Comparison of ENCODE assay signal across 9 cellular contexts in genomic region chr19:46862504-46862835, GRCh38. TPM values are rescaled to one million over a fixed set of nuclear protein-coding genes. Genes with fewer than 3 reads are reported as not detected.
DNase-seq lines count a peak whose midpoint lies in the region; ATAC-seq, FAIRE-seq and TF ChIP-seq lines count a peak whose summit lies in the region.
"Had no signal": no experiment of that assay in that cellular context is flagged by ENCODE, and none has a peak within 500 bp of the region (broad histone marks: within the 10 kb centered on the region; RNA-seq: fewer than 3 reads in every experiment).

No MANE protein-coding gene starts in this region.

- H3K4me3 ChIP-seq in BJ (ENCODE audit: low read depth, low read length) (peak overlapping the region; percentile 86), MG63 (peak overlapping the region; percentile 82), endothelial cell of umbilical vein (replicated peaks in 1 of 3; ENCODE audit: insufficient read depth in 1 of 3, low read depth in 1 of 3, low read length in 3 of 3) (peak overlapping the region in 2 of 3 experiments; percentile 78 to 81), neuronal stem cell (ENCODE audit: low read length in 2 of 2) (peak overlapping the region; percentile 82 to 95)

- no peak overlapping the region for H3K4ac ChIP-seq in neuronal stem cell (ENCODE audit: low read length)

- POLR2A ChIA-PET in BJ (lab: Charles Lee) (no interaction called here), endothelial cell of umbilical vein (lab: Charles Lee) (interaction anchor here (0.7 kb wide), 1 partner anchor 115 kb away, joined by 3 read pairs; no protein-coding TSS in a partner anchor)

- intact Hi-C loops in endothelial cell of umbilical vein (cut with micrococcal nuclease), result loop anchor here (2.0 to 5.0 kb wide), 3 partner anchors 42 to 270 kb away; partner anchors contain the start of genes SAE1 and ZC3H4

- no peak overlapping the region for H3K18ac ChIP-seq in neuronal stem cell (ENCODE audit: low read length)

- H2AFZ ChIP-seq in endothelial cell of umbilical vein (ENCODE audit: low read depth, low read length) (no peak overlapping the region), neuronal stem cell (ENCODE audit: low read length) (no peak overlapping the region)

- TF ChIP-seq POLR2A in endothelial cell of umbilical vein (IDR thresholded peaks at IDR 0.05; ENCODE audit: low read depth, low read length), result no peak

- H2BK12ac ChIP-seq in neuronal stem cell (ENCODE audit: low read length), result no peak overlapping the region

- H2AK5ac ChIP-seq in neuronal stem cell (ENCODE audit: low read depth, low read length), result no peak overlapping the region

- peaks cover 61% of the 10 kb centered on the region for H3K79me2 ChIP-seq in endothelial cell of umbilical vein (ENCODE audit: control insufficient read depth, insufficient read depth, low read length)

- H3K36me3 ChIP-seq in BJ (ENCODE audit: control insufficient read depth, insufficient read depth, low read length), result no peaks in the 10 kb centered on the region; the same call in 1 of the 2 replicates
- peaks cover 15% of the 10 kb centered on the region for H3K36me3 ChIP-seq in MG63
- H3K36me3 ChIP-seq in endothelial cell of umbilical vein (ENCODE audit: control insufficient read depth in 2 of 2, extremely low read depth in 1 of 2, insufficient read depth in 2 of 2, low read length in 2 of 2), result no peaks in the 10 kb centered on the region
- H3K36me3 ChIP-seq in neuronal stem cell (replicated peaks in 1 of 2; ENCODE audit: control insufficient read depth in 2 of 2, insufficient read depth in 2 of 2, low read length in 2 of 2), result peaks cover 0 to 10% of the 10 kb centered on the region in 2 donors

- H3K27me3 ChIP-seq in BJ (ENCODE audit: control insufficient read depth, insufficient read depth, low read length), result no peaks in the 10 kb centered on the region
- H3K27me3 ChIP-seq in MG63, result no peaks in the 10 kb centered on the region
- H3K27me3 ChIP-seq in endothelial cell of umbilical vein (ENCODE audit: control insufficient read depth in 2 of 2, insufficient read depth in 2 of 2, low read length in 2 of 2), result no peaks in the 10 kb centered on the region
- no peaks in the 10 kb centered on the region for H3K27me3 ChIP-seq in neuronal stem cell (ENCODE audit: control insufficient read depth in 3 of 3, insufficient read depth in 3 of 3, low read depth in 1 of 3, low read length in 3 of 3)

- H3K9me3 ChIP-seq in MG63 (no peaks in the 10 kb centered on the region), endothelial cell of umbilical vein (replicated peaks; ENCODE audit: control insufficient read depth, insufficient read depth, low read length) (no peaks in the 10 kb centered on the region), neuronal stem cell (replicated peaks in 1 of 2; ENCODE audit: control insufficient read depth in 2 of 2, insufficient read depth in 1 of 2, low read depth in 1 of 2, low read length in 2 of 2) (no peaks in the 10 kb centered on the region)

- H3K23ac ChIP-seq in neuronal stem cell (ENCODE audit: low read depth, low read length, poor library complexity), result no peak overlapping the region

- no peak for FAIRE-seq in endothelial cell of umbilical vein (lab: Jason Lieb, UNC)

- H3K9ac ChIP-seq in endothelial cell of umbilical vein (replicated peaks; ENCODE audit: extremely low read depth, insufficient read depth, low read length), result peak overlapping the region; percentile 0
- peak overlapping the region; percentile 83 for H3K9ac ChIP-seq in neuronal stem cell (ENCODE audit: low read depth, low read length, poor library complexity)

- H3K4me1 ChIP-seq in endothelial cell of umbilical vein (ENCODE audit: control insufficient read depth, extremely low read depth, insufficient read depth, low read length) (peaks cover 41% of the 10 kb centered on the region), neuronal stem cell (ENCODE audit: control insufficient read depth in 2 of 2, insufficient read depth in 1 of 2, low read depth in 1 of 2, low read length in 2 of 2) (peaks cover 18 to 32% of the 10 kb centered on the region in 2 donors)

- H3K9me1 ChIP-seq in endothelial cell of umbilical vein (replicated peaks; ENCODE audit: control insufficient read depth, extremely low read depth, insufficient read depth, low read length), result no peaks in the 10 kb centered on the region

- H2BK15ac ChIP-seq in neuronal stem cell (ENCODE audit: low read length), result no peak overlapping the region

- TF ChIP-seq CTCF in BJ (IDR thresholded peaks at IDR 0.05; ENCODE audit: insufficient read depth, low read depth, low read length) (no peak), endothelial cell of umbilical vein (IDR thresholded peaks at IDR 0.05; ENCODE audit: extremely low read depth in 1 of 2, insufficient read depth in 1 of 2, low read depth in 1 of 2, low read length in 2 of 2) (no peak)

- H3K14ac ChIP-seq in neuronal stem cell (ENCODE audit: low read length), result no peak overlapping the region

- no peak overlapping the region for H2BK120ac ChIP-seq in neuronal stem cell (ENCODE audit: low read depth, low read length)

- H3K79me1 ChIP-seq in neuronal stem cell (ENCODE audit: low read depth, low read length), result peaks cover 7% of the 10 kb centered on the region

- H4K8ac ChIP-seq in neuronal stem cell (ENCODE audit: low read depth, low read length), result no peak overlapping the region

- DNase-seq in BJ (ENCODE audit: low read depth) (no peak), MG63 (no peak), endothelial cell of umbilical vein (ENCODE audit: low read depth, low spot score) (peak; percentile 35), neuronal stem cell (ENCODE audit: low spot score) (no peak), Ammon's horn (ENCODE audit: low spot score) (no peak)
- DNase-seq in stimulated activated CD4-positive, alpha-beta T cell treated with anti-CD3 and anti-CD28 coated beads, Interleukin-2, amount 100 ng/mL, for 48 hours, result no peak
- DNase-seq: NCI-H345 had no signal

- H2BK5ac ChIP-seq in neuronal stem cell (ENCODE audit: low read length), result no peak overlapping the region

- no peak overlapping the region for H3K27ac ChIP-seq in endothelial cell of umbilical vein (ENCODE audit: insufficient read depth, low read depth, low read length)
- no peak overlapping the region for H3K27ac ChIP-seq in neuronal stem cell (replicated peaks; ENCODE audit: low read length)

- BruUV-seq in endothelial cell of umbilical vein (replicated peaks; lab: Mats Ljungman, UMichigan), result no TSS peak

- H4K91ac ChIP-seq in neuronal stem cell (ENCODE audit: low read depth, low read length, poor library complexity), result no peak overlapping the region

- ATAC-seq in GM21723 (IDR thresholded peaks at IDR 0.05; ENCODE audit: unreplicated experiment) (no peak), HG02610 (IDR thresholded peaks at IDR 0.05; ENCODE audit: unreplicated experiment) (no peak)

- no CpG with 5 or more reads among the region's 9 CpGs for WGBS in neuronal stem cell (ENCODE audit: extremely low coverage in 2 of 2, insufficient read length in 2 of 2, insufficient replicate concordance in 1 of 2), 2 donors

- dilution Hi-C loops in endothelial cell of umbilical vein (cut with MboI; ENCODE audit: extremely low pct_ligation_motif_present, low sequenced_read_pairs), result no loop called here

- H3K4me2 ChIP-seq in endothelial cell of umbilical vein (ENCODE audit: insufficient read depth, low read length) (peak overlapping the region; percentile 64), neuronal stem cell (ENCODE audit: insufficient read depth, low read length, poor library complexity, severe bottlenecking) (peak overlapping the region; percentile 77)

- CTCF ChIA-PET in BJ (lab: Yijun Ruan, JAX) (interaction anchor here (0.9 to 8.9 kb wide), 5 partner anchors 8 to 173 kb away, joined by 3 to 108 read pairs (median 3); no protein-coding TSS in a partner anchor), endothelial cell of umbilical vein (lab: Charles Lee) (interaction anchor here (1.0 to 3.8 kb wide), 4 partner anchors 11 to 129 kb away, joined by 3 to 33 read pairs (median 20); no protein-coding TSS in a partner anchor)

- no peaks in the 10 kb centered on the region for H4K20me1 ChIP-seq in endothelial cell of umbilical vein (replicated peaks; ENCODE audit: control insufficient read depth, extremely low read depth, insufficient read depth, low read length)

TF ChIP-seq in endothelial cell of umbilical vein, 7 proteins besides CTCF, POLR2A, EP300 and RAD21 (continues in another document):
- no peak for TF ChIP-seq JUN (IDR thresholded peaks at IDR 0.05; ENCODE audit: borderline replicate concordance, insufficient read depth, insufficient read length, low read depth)
- TF ChIP-seq GATA2 (IDR thresholded peaks at IDR 0.05; ENCODE audit: insufficient read depth, insufficient read length, low read depth, low read length), result no peak

RNA-seq across cellular contexts. Expression of gene ARHGAP35, which starts 1.7 kb away (rescaled TPM):
- polyA plus RNA-seq in BJ (2011; rRNA removed), result 30.1 and 36.8 TPM in 2 replicates
- 37.5 and 55.5 TPM in 2 replicates for polyA minus RNA-seq in BJ (2011; rRNA and poly(A)+ RNA removed)
- 7.8 and 14.7 TPM in 2 replicates for total RNA-seq in MG63 (2014; rRNA removed; shearing (Covaris generic); ENCODE audit: low replicate concordance)
- total RNA-seq in endothelial cell of umbilical vein, result 47.3 and 51.3 TPM in 2 replicates
- polyA plus RNA-seq in endothelial cell of umbilical vein, result 25.7 and 28.3 TPM in 2 replicates
- polyA plus RNA-seq in endothelial cell of umbilical vein (2011; cell fraction: cytosol; rRNA removed), result 19.6 and 20.2 TPM in 2 replicates
- 29.7 and 30.7 TPM in 2 replicates for polyA plus RNA-seq in endothelial cell of umbilical vein (2011; cell fraction: nucleus; rRNA removed)
- 25.8 and 31.7 TPM in 2 replicates for polyA plus RNA-seq in endothelial cell of umbilical vein (2012)
- polyA minus RNA-seq in endothelial cell of umbilical vein, result 35.8 and 45.8 TPM in 2 replicates
- polyA minus RNA-seq in endothelial cell of umbilical vein (2011; cell fraction: cytosol; rRNA and poly(A)+ RNA removed), result 20.1 TPM
- 53.1 and 57.3 TPM in 2 replicates for polyA minus RNA-seq in endothelial cell of umbilical vein (2011; cell fraction: nucleus; rRNA and poly(A)+ RNA removed)
- 35.6 TPM for polyA plus RNA-seq in neuronal stem cell (2013, experiment 1 of 2)
- 37.6 TPM for polyA plus RNA-seq in neuronal stem cell (2013, experiment 2 of 2)

RNA-seq across cellular contexts. Expression of gene AP2S1, which starts 11.8 kb away (rescaled TPM):
- 181 and 244 TPM in 2 replicates for polyA plus RNA-seq in BJ (2011; rRNA removed)
- 92.1 and 115 TPM in 2 replicates for polyA minus RNA-seq in BJ (2011; rRNA and poly(A)+ RNA removed)
- 216 and 390 TPM in 2 replicates for total RNA-seq in MG63 (2014; rRNA removed; shearing (Covaris generic); ENCODE audit: low replicate concordance)
- 279 and 313 TPM in 2 replicates for total RNA-seq in endothelial cell of umbilical vein
- 376 and 417 TPM in 2 replicates for polyA plus RNA-seq in endothelial cell of umbilical vein
- 283 and 300 TPM in 2 replicates for polyA plus RNA-seq in endothelial cell of umbilical vein (2011; cell fraction: cytosol; rRNA removed)
- polyA plus RNA-seq in endothelial cell of umbilical vein (2011; cell fraction: nucleus; rRNA removed), result 93.6 and 108 TPM in 2 replicates
- 320 and 378 TPM in 2 replicates for polyA plus RNA-seq in endothelial cell of umbilical vein (2012)
- polyA minus RNA-seq in endothelial cell of umbilical vein, result 115 and 153 TPM in 2 replicates
- 93.2 TPM for polyA minus RNA-seq in endothelial cell of umbilical vein (2011; cell fraction: cytosol; rRNA and poly(A)+ RNA removed)
- polyA minus RNA-seq in endothelial cell of umbilical vein (2011; cell fraction: nucleus; rRNA and poly(A)+ RNA removed), result 22.7 and 27.2 TPM in 2 replicates
- 133 TPM for polyA plus RNA-seq in neuronal stem cell (2013, experiment 1 of 2)
- 137 TPM for polyA plus RNA-seq in neuronal stem cell (2013, experiment 2 of 2)
